In the genomic region with DNA sequence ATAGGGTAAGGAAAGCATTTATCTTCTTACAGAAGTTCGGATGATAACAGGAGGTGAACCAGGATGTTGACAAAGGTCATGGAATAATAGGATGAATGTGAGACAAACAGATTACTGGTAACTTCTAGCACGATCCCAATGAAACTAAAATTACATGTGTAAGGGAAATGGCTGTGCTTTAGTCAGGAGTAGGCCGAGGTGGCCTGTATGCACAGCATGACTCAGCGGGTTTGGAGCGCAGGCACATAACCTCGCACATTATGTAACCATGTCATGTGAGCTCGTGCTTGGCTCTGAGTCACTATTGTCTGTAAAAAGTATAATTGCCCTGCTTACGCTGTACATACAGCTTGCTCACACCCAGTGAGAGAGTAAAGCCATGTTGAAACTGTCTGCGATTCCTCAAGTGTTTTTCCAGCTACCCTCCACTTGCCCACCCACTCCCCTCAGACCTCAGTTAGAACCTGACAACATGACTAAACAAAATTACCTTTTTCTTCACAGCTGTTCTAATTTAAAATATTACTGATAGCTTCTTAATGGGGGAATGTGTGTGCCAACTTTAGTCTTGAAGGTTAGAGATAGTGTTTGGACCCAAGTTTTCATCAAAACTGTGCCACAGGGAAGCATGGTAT, we compare ENCODE assay signal across 1 cellular context.
TF ChIP-seq lines count a peak whose summit lies in the region.

No MANE protein-coding gene starts in this region.

TF ChIP-seq in endothelial cell of umbilical vein, 7 proteins besides CTCF, POLR2A, EP300 and RAD21 (continued from another document):
- TF ChIP-seq, protein P1, sequence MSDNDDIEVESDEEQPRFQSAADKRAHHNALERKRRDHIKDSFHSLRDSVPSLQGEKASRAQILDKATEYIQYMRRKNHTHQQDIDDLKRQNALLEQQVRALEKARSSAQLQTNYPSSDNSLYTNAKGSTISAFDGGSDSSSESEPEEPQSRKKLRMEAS (IDR thresholded peaks at IDR 0.05; ENCODE audit: insufficient read depth, insufficient read length): no peak
TF ChIP-seq in endothelial cell of umbilical vein: peak in this region for 1.
